8 cellular contexts compared by ENCODE assay signal in genomic region chr1:29181413-29182225, GRCh38. TPM values are rescaled to one million over a fixed set of nuclear protein-coding genes. Genes with fewer than 3 reads are reported as not detected.
DNase-seq lines count a peak whose midpoint lies in the region; ATAC-seq and FAIRE-seq lines count a peak whose summit lies in the region.

Gene SRSF4, minus strand, starts transcription at chr1:29181900. Its CDS starts 148 bp downstream, at chr1:29181752.

- peak within 1 kb of the TSS; percentile 99 for H3K9ac ChIP-seq in Karpas-422 (ENCODE audit: low read length)

- H3K27me3 ChIP-seq in Karpas-422 (ENCODE audit: low read length) (no peaks in the 10 kb centered on the region), muscle layer of duodenum (ENCODE audit: low read depth, low read length) (no peaks in the 10 kb centered on the region)

- H3K4me3 Mint-ChIP-seq in activated T-cell treated with anti-CD3 and anti-CD28 coated beads, Interleukin-2, amount 50 U/mL, for 72 hours, result peak within 1 kb of the TSS; percentile 91 to 99

- no peaks in the 10 kb centered on the region for H3K9me2 ChIP-seq in Karpas-422 (replicated peaks; ENCODE audit: insufficient read depth, low read length)

- peak within 1 kb of the TSS; percentile 82 for H2AFZ ChIP-seq in Karpas-422 (ENCODE audit: low read length)

- ATAC-seq in GM21825 (IDR thresholded peaks at IDR 0.05; ENCODE audit: unreplicated experiment), result peak; percentile 90
- ATAC-seq in activated T-cell treated with anti-CD3 and anti-CD28 coated beads, Interleukin-2, amount 50 U/mL, for 72 hours (replicated peaks in 1 of 2), result peak; percentile 90 to 91
- peak; percentile 96 for ATAC-seq in esophagus mucosa

- peak within 1 kb of the TSS; percentile 85 for H3K27ac ChIP-seq in Karpas-422 (ENCODE audit: low read length)
- H3K27ac ChIP-seq in muscle layer of duodenum (ENCODE audit: low read length), result peak within 1 kb of the TSS; percentile 99

- H3K27me3 Mint-ChIP-seq in activated T-cell treated with anti-CD3 and anti-CD28 coated beads, Interleukin-2, amount 50 U/mL, for 72 hours (ENCODE audit: low read depth), result no peaks in the 10 kb centered on the region

- peaks cover 13 to 35% of the 10 kb centered on the region in 2 donors for H3K36me3 Mint-ChIP-seq in activated T-cell treated with anti-CD3 and anti-CD28 coated beads, Interleukin-2, amount 50 U/mL, for 72 hours (ENCODE audit: insufficient read depth in 2 of 2)

- FAIRE-seq in RCC 7860 (lab: Jason Lieb, UNC), result peak; percentile 74

- H3K4me1 Mint-ChIP-seq in activated T-cell treated with anti-CD3 and anti-CD28 coated beads, Interleukin-2, amount 50 U/mL, for 72 hours (ENCODE audit: low read depth), result peaks cover 53% of the 10 kb centered on the region

- H3K4me1 ChIP-seq in Karpas-422 (ENCODE audit: low read length) (peaks cover 31% of the 10 kb centered on the region), muscle layer of duodenum (ENCODE audit: control insufficient read depth in 1 of 2, insufficient read depth in 2 of 2, low read length in 2 of 2) (peaks cover 16 to 40% of the 10 kb centered on the region in 2 donors)

- peak; percentile 100 for DNase-seq in Daoy (ENCODE audit: low read depth)
- peak; percentile 99 for DNase-seq in Karpas-422
- DNase-seq in RCC 7860 (ENCODE audit: low spot score), result peak; percentile 95
- DNase-seq in activated T-cell treated with anti-CD3 and anti-CD28 coated beads, Interleukin-2, amount 50 U/mL, for 72 hours, result peak; percentile 99 to 100
- DNase-seq in stimulated activated CD8-positive, alpha-beta memory T cell treated with anti-CD3 and anti-CD28 coated beads, Interleukin-7, amount 100 ng/mL, for 4 hours (ENCODE audit: low read depth in 2 of 2), result peak; percentile 93 to 98

- H3K4me2 ChIP-seq in Karpas-422 (ENCODE audit: low read depth, low read length, poor library complexity, severe bottlenecking), result peak within 1 kb of the TSS; percentile 94

- peak within 1 kb of the TSS; percentile 98 for H3K27ac Mint-ChIP-seq in activated T-cell treated with anti-CD3 and anti-CD28 coated beads, Interleukin-2, amount 50 U/mL, for 72 hours

- no peaks in the 10 kb centered on the region for H3K9me3 Mint-ChIP-seq in activated T-cell treated with anti-CD3 and anti-CD28 coated beads, Interleukin-2, amount 50 U/mL, for 72 hours

- H3K36me3 ChIP-seq in Karpas-422 (ENCODE audit: insufficient read depth, low read length), result peaks cover 30% of the 10 kb centered on the region; the same call in 1 of the 2 replicates
- H3K36me3 ChIP-seq in muscle layer of duodenum (ENCODE audit: control insufficient read depth in 1 of 2, insufficient read depth in 2 of 2, low read length in 2 of 2), result peaks cover 5 to 13% of the 10 kb centered on the region in 2 donors

- H4K20me1 ChIP-seq in Karpas-422 (ENCODE audit: insufficient read depth, low read depth, low read length), result peaks cover 34% of the 10 kb centered on the region

- H3K4me3 ChIP-seq in Karpas-422 (ENCODE audit: low read length), result peak within 1 kb of the TSS; percentile 90
- peak within 1 kb of the TSS; percentile 78 to 87 for H3K4me3 ChIP-seq in muscle layer of duodenum (ENCODE audit: low read depth in 1 of 2, low read length in 2 of 2)

- peaks cover 50% of the 10 kb centered on the region for H3K79me2 ChIP-seq in Karpas-422 (ENCODE audit: low read length)

- no peaks in the 10 kb centered on the region for H3K9me3 ChIP-seq in Karpas-422 (ENCODE audit: low read length)
- no peaks in the 10 kb centered on the region for H3K9me3 ChIP-seq in muscle layer of duodenum (ENCODE audit: control insufficient read depth in 1 of 2, low read length in 2 of 2)

RNA-seq across cellular contexts. Expression of gene SRSF4, which starts in this region (rescaled TPM):
- 50.9 and 53.7 TPM in 2 replicates for total RNA-seq in Daoy (2014; rRNA removed; shearing (Covaris generic))
- 31.7 and 40.1 TPM in 2 replicates for total RNA-seq in Karpas-422 (2014; rRNA removed; shearing (Covaris generic); ENCODE audit: low replicate concordance)
- total RNA-seq in activated T-cell treated with anti-CD3 and anti-CD28 coated beads, Interleukin-2, amount 50 U/mL, for 72 hours, result 100 to 1,000 TPM; 123 to 141 TPM
- total RNA-seq in esophagus mucosa, result 47.6 TPM

Comparison
In these comparisons a context has a peak if more than half of its experiments do, and no peak if none do; other contexts are left out.
1. Peak in every context shown above with its lines: DNase-seq, ATAC-seq, H3K4me3 ChIP-seq and H3K27ac ChIP-seq.